Comparison of ENCODE assay signal across 12 cellular contexts in the genomic region with DNA sequence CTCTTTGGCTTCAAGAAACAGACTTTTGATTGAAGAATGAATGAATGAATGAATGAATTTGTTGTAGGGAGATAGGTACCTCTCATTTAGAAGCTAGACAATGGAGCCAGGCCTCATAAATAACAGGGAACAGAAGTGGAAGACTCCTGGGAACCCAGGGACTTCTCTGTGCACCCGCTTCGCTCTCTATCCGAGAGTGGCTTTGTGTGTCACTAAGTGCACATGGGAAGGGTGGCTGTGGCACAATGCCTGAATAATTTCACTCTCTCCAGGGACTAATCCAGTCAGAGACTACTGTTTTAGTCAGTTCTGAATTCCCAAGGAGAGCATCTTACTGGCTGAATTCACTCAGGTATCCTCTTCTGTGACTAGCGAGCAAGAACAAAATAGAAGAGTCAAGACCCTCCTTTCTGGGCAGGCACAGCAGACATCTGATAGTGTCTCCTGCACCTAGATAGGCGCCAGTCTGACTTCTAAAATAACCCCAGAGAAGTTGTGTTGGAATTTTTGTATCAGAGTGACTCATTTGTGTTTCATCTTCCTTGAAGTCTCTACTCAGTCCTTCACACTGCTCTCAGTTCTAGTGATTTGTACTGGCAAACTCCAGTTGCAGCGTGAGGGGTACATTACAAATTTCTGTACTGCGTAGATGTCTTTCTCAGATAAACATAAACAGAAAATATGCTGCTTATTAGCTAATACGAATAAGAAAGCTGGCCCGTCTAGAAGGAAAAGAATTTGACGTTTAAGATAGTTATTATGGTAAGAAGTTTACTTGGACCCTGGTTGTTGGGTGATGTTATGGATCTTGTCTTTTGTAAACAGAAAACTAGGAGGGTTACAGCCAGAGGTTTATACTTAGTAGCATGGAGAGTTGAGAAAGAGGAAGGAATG. TPM values are rescaled to one million over a fixed set of nuclear protein-coding genes. Genes with fewer than 3 reads are reported as not detected.
DNase-seq lines count a peak whose midpoint lies in the region; ATAC-seq and TF ChIP-seq lines count a peak whose summit lies in the region.
"Had no signal": no experiment of that assay in that cellular context is flagged by ENCODE, and none has a peak within 500 bp of the region (broad histone marks: within the 10 kb centered on the region; RNA-seq: fewer than 3 reads in every experiment).

No MANE protein-coding gene starts in this region.

- no peaks in the 10 kb centered on the region for H3K27me3 ChIP-seq in AG04450 (ENCODE audit: control insufficient read depth, insufficient read depth, low read length)
- no peaks in the 10 kb centered on the region for H3K27me3 ChIP-seq in KMS-11 (ENCODE audit: insufficient read depth, low read depth)
- H3K27me3 ChIP-seq in brain microvascular endothelial cell (replicated peaks) = no peaks in the 10 kb centered on the region
- no peaks in the 10 kb centered on the region for H3K27me3 ChIP-seq in sigmoid colon

- H3K9me3 Mint-ChIP-seq in WTC11 = no peaks in the 10 kb centered on the region
- H3K9me3 Mint-ChIP-seq: CD4-positive, alpha-beta memory T cell; T-cell had no signal

- H3K4me3 Mint-ChIP-seq in WTC11 = no peak overlapping the region
- H3K4me3 Mint-ChIP-seq: CD4-positive, alpha-beta memory T cell; T-cell had no signal

- no peak for ATAC-seq in GM18511 (IDR thresholded peaks at IDR 0.05; ENCODE audit: unreplicated experiment)
- no peak for ATAC-seq in WTC11
- ATAC-seq: T-cell had no signal

- H3K27me3 Mint-ChIP-seq in WTC11 (ENCODE audit: low read depth) = no peaks in the 10 kb centered on the region
- H3K27me3 Mint-ChIP-seq: CD4-positive, alpha-beta memory T cell; T-cell had no signal

- H3K4me1 ChIP-seq in KMS-11 (ENCODE audit: low read depth, poor library complexity, severe bottlenecking) (no peaks in the 10 kb centered on the region), sigmoid colon (peaks cover 0 to 51% (median 26%) of the 10 kb centered on the region in 4 donors)

- H3K27ac ChIP-seq in AG04450 (ENCODE audit: low read depth, low read length) = peak overlapping the region; percentile 71
- H3K27ac ChIP-seq in KMS-11 = peak overlapping the region; percentile 4; the same call in 1 of the 2 replicates
- H3K27ac ChIP-seq in brain microvascular endothelial cell = peak overlapping the region; percentile 91
- H3K27ac ChIP-seq in sigmoid colon = peak overlapping the region in 2 of 4 donors; percentile 23 to 25

- H3K36me3 ChIP-seq in KMS-11 (ENCODE audit: insufficient read depth) (no peaks in the 10 kb centered on the region; the same call in 1 of the 2 replicates), brain microvascular endothelial cell (replicated peaks) (peaks cover 27% of the 10 kb centered on the region), sigmoid colon (peaks cover 0 to 32% (median 0%) of the 10 kb centered on the region in 4 donors)

- in situ Hi-C loops in brain microvascular endothelial cell (cut with HindIII; ENCODE audit: low pct_ligation_motif_present, low sequenced_read_pairs) = no loop called here

- TF ChIP-seq CTCF in AG04450 (IDR thresholded peaks at IDR 0.05; ENCODE audit: low read depth, low read length) (no peak), KMS-11 (conservative IDR thresholded peaks at IDR 0.05; ENCODE audit: low read depth, low read length) (no peak), brain microvascular endothelial cell (IDR thresholded peaks at IDR 0.05; ENCODE audit: low read depth, low read length, missing control alignments) (no peak), sigmoid colon (IDR thresholded peaks at IDR 0.05) (no peak), WTC11 (IDR thresholded peaks at IDR 0.05) (no peak)

- peaks cover 46% of the 10 kb centered on the region for H3K79me2 ChIP-seq in KMS-11 (ENCODE audit: insufficient read depth, low read depth)

- H3K9me3 ChIP-seq in AG04450 (ENCODE audit: control insufficient read depth, insufficient read depth, low read length) (no peaks in the 10 kb centered on the region), sigmoid colon (no peaks in the 10 kb centered on the region)

- H3K4me1 Mint-ChIP-seq in WTC11 = no peaks in the 10 kb centered on the region

- POLR2A ChIA-PET in AG04450 (lab: Yijun Ruan, JAX) (no interaction called here), WTC11 (lab: Charles Lee) (no interaction called here)

- no peaks in the 10 kb centered on the region; the same call in none of the 2 replicates for H4K20me1 ChIP-seq in KMS-11 (ENCODE audit: insufficient read depth)

- TF ChIP-seq EP300 in sigmoid colon (IDR thresholded peaks at IDR 0.05) = no peak

- H3K4me2 ChIP-seq in KMS-11 = no peak overlapping the region

- intact Hi-C loops in sigmoid colon (cut with DNase I) = no loop called here

- peaks cover 7% of the 10 kb centered on the region; the same call in 1 of the 2 replicates for H3K36me3 Mint-ChIP-seq in WTC11

- H3K4me3 ChIP-seq in AG04450 (ENCODE audit: low read depth, low read length) (no peak overlapping the region), KMS-11 (IDR thresholded peaks at IDR 0.05; ENCODE audit: insufficient read depth, low read depth, low read length) (no peak overlapping the region), brain microvascular endothelial cell (ENCODE audit: low read depth, low read length) (no peak overlapping the region), sigmoid colon (no peak overlapping the region)

- H3K27ac Mint-ChIP-seq in WTC11 = no peak overlapping the region
- H3K27ac Mint-ChIP-seq: CD4-positive, alpha-beta memory T cell; T-cell had no signal

- CTCF ChIA-PET in AG04450 (lab: Charles Lee) = no interaction called here
- CTCF ChIA-PET in WTC11 (lab: Charles Lee) = no interaction called here

- no peak for TF ChIP-seq POLR2A in sigmoid colon (IDR thresholded peaks at IDR 0.05)

- no peak overlapping the region for H3K9ac ChIP-seq in KMS-11

- DNase-seq in AG04450 (ENCODE audit: low read depth, low spot score) (no peak), brain microvascular endothelial cell (peak; percentile 74), kidney tubule cell (ENCODE audit: low spot score) (peak; percentile 67), COLO829 (ENCODE audit: low spot score) (no peak), sigmoid colon (no peak), WTC11 (ENCODE audit: low spot score) (no peak)
- DNase-seq: CD4-positive, alpha-beta memory T cell; NCI-H510A; retina; T-cell had no signal

- 87 to 89% methylated on average over 10 of the region's 10 CpGs for WGBS in sigmoid colon, 2 donors

- H2AFZ ChIP-seq in KMS-11 (ENCODE audit: low read depth) = no peak overlapping the region

TF ChIP-seq in WTC11, 78 proteins besides CTCF, POLR2A, EP300 and RAD21 (continues in another document):
- TF ChIP-seq GRHL2 (CRISPR knock-in tag; IDR thresholded peaks at IDR 0.05; ENCODE audit: insufficient replicate concordance, severe bottlenecking) = no peak
- no peak for TF ChIP-seq MYBL2 (CRISPR knock-in tag; IDR thresholded peaks at IDR 0.05)
- no peak for TF ChIP-seq ELF4 (CRISPR knock-in tag; IDR thresholded peaks at IDR 0.05; ENCODE audit: low read depth)
- TF ChIP-seq, protein P1, sequence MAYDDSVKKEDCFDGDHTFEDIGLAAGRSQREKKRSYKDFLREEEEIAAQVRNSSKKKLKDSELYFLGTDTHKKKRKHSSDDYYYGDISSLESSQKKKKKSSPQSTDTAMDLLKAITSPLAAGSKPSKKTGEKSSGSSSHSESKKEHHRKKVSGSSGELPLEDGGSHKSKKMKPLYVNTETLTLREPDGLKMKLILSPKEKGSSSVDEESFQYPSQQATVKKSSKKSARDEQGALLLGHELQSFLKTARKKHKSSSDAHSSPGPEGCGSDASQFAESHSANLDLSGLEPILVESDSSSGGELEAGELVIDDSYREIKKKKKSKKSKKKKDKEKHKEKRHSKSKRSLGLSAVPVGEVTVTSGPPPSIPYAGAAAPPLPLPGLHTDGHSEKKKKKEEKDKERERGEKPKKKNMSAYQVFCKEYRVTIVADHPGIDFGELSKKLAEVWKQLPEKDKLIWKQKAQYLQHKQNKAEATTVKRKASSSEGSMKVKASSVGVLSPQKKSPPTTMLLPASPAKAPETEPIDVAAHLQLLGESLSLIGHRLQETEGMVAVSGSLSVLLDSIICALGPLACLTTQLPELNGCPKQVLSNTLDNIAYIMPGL (CRISPR knock-in tag; IDR thresholded peaks at IDR 0.05) = no peak
- TF ChIP-seq, protein P2, sequence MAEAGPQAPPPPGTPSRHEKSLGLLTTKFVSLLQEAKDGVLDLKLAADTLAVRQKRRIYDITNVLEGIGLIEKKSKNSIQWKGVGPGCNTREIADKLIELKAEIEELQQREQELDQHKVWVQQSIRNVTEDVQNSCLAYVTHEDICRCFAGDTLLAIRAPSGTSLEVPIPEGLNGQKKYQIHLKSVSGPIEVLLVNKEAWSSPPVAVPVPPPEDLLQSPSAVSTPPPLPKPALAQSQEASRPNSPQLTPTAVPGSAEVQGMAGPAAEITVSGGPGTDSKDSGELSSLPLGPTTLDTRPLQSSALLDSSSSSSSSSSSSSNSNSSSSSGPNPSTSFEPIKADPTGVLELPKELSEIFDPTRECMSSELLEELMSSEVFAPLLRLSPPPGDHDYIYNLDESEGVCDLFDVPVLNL (CRISPR knock-in tag; IDR thresholded peaks at IDR 0.05; ENCODE audit: borderline replicate concordance, low read depth) = no peak
- TF ChIP-seq FOXJ3 (CRISPR knock-in tag; IDR thresholded peaks at IDR 0.05; ENCODE audit: borderline replicate concordance) = no peak
- TF ChIP-seq, protein P3, sequence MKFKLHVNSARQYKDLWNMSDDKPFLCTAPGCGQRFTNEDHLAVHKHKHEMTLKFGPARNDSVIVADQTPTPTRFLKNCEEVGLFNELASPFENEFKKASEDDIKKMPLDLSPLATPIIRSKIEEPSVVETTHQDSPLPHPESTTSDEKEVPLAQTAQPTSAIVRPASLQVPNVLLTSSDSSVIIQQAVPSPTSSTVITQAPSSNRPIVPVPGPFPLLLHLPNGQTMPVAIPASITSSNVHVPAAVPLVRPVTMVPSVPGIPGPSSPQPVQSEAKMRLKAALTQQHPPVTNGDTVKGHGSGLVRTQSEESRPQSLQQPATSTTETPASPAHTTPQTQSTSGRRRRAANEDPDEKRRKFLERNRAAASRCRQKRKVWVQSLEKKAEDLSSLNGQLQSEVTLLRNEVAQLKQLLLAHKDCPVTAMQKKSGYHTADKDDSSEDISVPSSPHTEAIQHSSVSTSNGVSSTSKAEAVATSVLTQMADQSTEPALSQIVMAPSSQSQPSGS (CRISPR knock-in tag; IDR thresholded peaks at IDR 0.05; ENCODE audit: borderline replicate concordance, low read depth) = no peak
- no peak for TF ChIP-seq ATF1 (CRISPR knock-in tag; IDR thresholded peaks at IDR 0.05)

RNA-seq across cellular contexts. Expression of a gene that starts 34.0 kb away (rescaled TPM):
- polyA plus RNA-seq in AG04450 (2011; rRNA removed) = 60.6 and 72.2 TPM in 2 replicates
- 215 and 248 TPM in 2 replicates for polyA minus RNA-seq in AG04450 (2011; rRNA and poly(A)+ RNA removed)
- total RNA-seq in sigmoid colon = 10 to 100 TPM; 47.1 to 89.6 (median 85.0) TPM
- 10 to 100 TPM in 2 of 3 donors, 1 to 10 TPM in 1; 8.4 to 16.6 (median 10.1) TPM for polyA plus RNA-seq in sigmoid colon
- total RNA-seq in WTC11 (2021) = 46.2 to 48.7 TPM (median 47.8 TPM) in 3 replicates

Comparison
In these comparisons a context has a peak if more than half of its experiments do, and no peak if none do; other contexts are left out.
1. DNase-seq: peak in brain microvascular endothelial cell (single experiment) and kidney tubule cell (single experiment); none in AG04450 (single experiment), COLO829 (single experiment), sigmoid colon (single experiment) and WTC11 (single experiment).